In genomic region chr12:107436376-107436775, GRCh38 we compare ENCODE assay signal across 2 cellular contexts.
A peak's percentile ranks its signal among the peaks of the same experiment; 100 is the strongest.
TF ChIP-seq lines count a peak whose summit lies in the region.

No MANE protein-coding gene starts in this region.

TF ChIP-seq in H1, 55 proteins besides CTCF, POLR2A, EP300 and RAD21 (continued from another document):
- peak; percentile 60; the same call in 1 of the 2 replicates for TF ChIP-seq MAX (IDR thresholded peaks at IDR 0.05)
- peak; percentile 89 for TF ChIP-seq YY1 (IDR thresholded peaks at IDR 0.05; ENCODE audit: low read depth, low read length)
- TF ChIP-seq BACH1 (IDR thresholded peaks at IDR 0.05; ENCODE audit: low read length), result peak; percentile 75
- peak; percentile 51; the same call in 1 of the 2 replicates for TF ChIP-seq EGR1 (IDR thresholded peaks at IDR 0.05; ENCODE audit: borderline replicate concordance, low read depth, low read length)
- no peak for TF ChIP-seq SIX5 (IDR thresholded peaks at IDR 0.05; ENCODE audit: low read depth, low read length)
- TF ChIP-seq PHF8 (conservative IDR thresholded peaks at IDR 0.05; ENCODE audit: low read depth, low read length), result no peak
- TF ChIP-seq TAF1 (IDR thresholded peaks at IDR 0.05; ENCODE audit: low read depth, low read length), result no peak
- TF ChIP-seq TEAD4 (IDR thresholded peaks at IDR 0.05; ENCODE audit: low read depth, low read length), result peak; percentile 88
- peak; percentile 68; the same call in 1 of the 2 replicates for TF ChIP-seq JUND (IDR thresholded peaks at IDR 0.05; ENCODE audit: low read length)
- TF ChIP-seq ZNF274 (IDR thresholded peaks at IDR 0.05; ENCODE audit: borderline replicate concordance, extremely low read depth, low read length), result no peak
- no peak for TF ChIP-seq KDM5A (IDR thresholded peaks at IDR 0.05; ENCODE audit: low read length)
- no peak for TF ChIP-seq GABPA (IDR thresholded peaks at IDR 0.05; ENCODE audit: borderline replicate concordance, insufficient read depth, low read length)
- no peak for TF ChIP-seq CHD7 (IDR thresholded peaks at IDR 0.05; ENCODE audit: insufficient replicate concordance, low read length)
- 0 out of 2 replicates have a peak, but pooled peaks have one; percentile 16 for TF ChIP-seq TCF12 (IDR thresholded peaks at IDR 0.05; ENCODE audit: low read depth, low read length)
TF ChIP-seq in H1: peak in this region for 8.

TF ChIP-seq in HEK293T, 16 proteins besides CTCF, POLR2A, EP300 and RAD21:
- TF ChIP-seq PKNOX1 (IDR thresholded peaks at IDR 0.05), result no peak
- TF ChIP-seq FOXM1 (IDR thresholded peaks at IDR 0.05; ENCODE audit: borderline replicate concordance), result no peak
